In genomic region chr19:13906910-13907309, GRCh38 we compare ENCODE assay signal across 10 cellular contexts. TPM values are rescaled to one million over a fixed set of nuclear protein-coding genes. Genes with fewer than 3 reads are reported as not detected.
DNase-seq lines count a peak whose midpoint lies in the region; ATAC-seq and TF ChIP-seq lines count a peak whose summit lies in the region.
"Had no signal": no experiment of that assay in that cellular context is flagged by ENCODE, and none has a peak within 500 bp of the region (broad histone marks: within the 10 kb centered on the region; RNA-seq: fewer than 3 reads in every experiment).

No MANE protein-coding gene starts in this region.

- H3K27me3 Mint-ChIP-seq in naive thymus-derived CD8-positive, alpha-beta T cell, result no peaks in the 10 kb centered on the region

- no peak overlapping the region for H3K27ac ChIP-seq in coronary artery

- H3K4me3 Mint-ChIP-seq in naive thymus-derived CD8-positive, alpha-beta T cell, result peak overlapping the region; percentile 75 to 89 (median 82)

- H3K27ac Mint-ChIP-seq in naive thymus-derived CD8-positive, alpha-beta T cell, result peak overlapping the region in 9 of 10 donors; percentile 36 to 86 (median 74)

- ATAC-seq in naive thymus-derived CD8-positive, alpha-beta T cell, result no peak
- ATAC-seq in GM21447 (IDR thresholded peaks at IDR 0.05; ENCODE audit: unreplicated experiment) (no peak), HG03135 (IDR thresholded peaks at IDR 0.05; ENCODE audit: unreplicated experiment) (no peak), HG02759 (IDR thresholded peaks at IDR 0.05; ENCODE audit: unreplicated experiment) (no peak)

- peaks cover 0 to 22% (median 6%) of the 10 kb centered on the region in 3 donors for H3K36me3 Mint-ChIP-seq in naive thymus-derived CD8-positive, alpha-beta T cell

- H3K4me3 ChIP-seq in AG09309 (ENCODE audit: control insufficient read depth, low read depth, low read length) (peak overlapping the region; percentile 76), coronary artery (peak overlapping the region; percentile 85)
- H3K4me3 ChIP-seq in Jurkat, Clone E6-1 (ENCODE audit: low read length), result peak overlapping the region; percentile 75

- DNase-seq in AG09309 (ENCODE audit: low read depth) (no peak), coronary artery (ENCODE audit: low spot score) (no peak), iPS-NIHi11 (ENCODE audit: low spot score) (no peak)
- DNase-seq in Jurkat, Clone E6-1 (ENCODE audit: low read depth, low spot score), result no peak
- DNase-seq in naive thymus-derived CD8-positive, alpha-beta T cell, result no peak
- DNase-seq: aorta, NCI-H1417 treated with DMSO at 0.1 percent for 48 hours had no signal

- TF ChIP-seq CTCF in AG09309 (IDR thresholded peaks at IDR 0.05; ENCODE audit: control insufficient read depth, insufficient read depth, low read depth, low read length, missing control alignments), result no peak
- no peak for TF ChIP-seq CTCF in coronary artery (IDR thresholded peaks at IDR 0.05)

- POLR2A ChIA-PET in naive thymus-derived CD8-positive, alpha-beta T cell (lab: Charles Lee), result interaction anchor here (0.6 to 1.8 kb wide), 5 partner anchors 14 to 124 kb away, joined by 3 to 7 read pairs (median 4); partner anchors contain the start of genes IL27RA and RFX1

- H3K9me3 Mint-ChIP-seq in naive thymus-derived CD8-positive, alpha-beta T cell, result no peaks in the 10 kb centered on the region

- peaks cover 8 to 26% (median 20%) of the 10 kb centered on the region in 4 donors for H3K4me1 Mint-ChIP-seq in naive thymus-derived CD8-positive, alpha-beta T cell

RNA-seq across cellular contexts. Expression of gene CC2D1A, which starts 0.9 kb away (rescaled TPM):
- polyA plus RNA-seq in Jurkat, Clone E6-1 (2012; ENCODE audit: insufficient read depth, insufficient read length), result 42.3 TPM
- total RNA-seq in naive thymus-derived CD8-positive, alpha-beta T cell, result 10 to 100 TPM; 29.7 to 30.7 TPM
- polyA plus RNA-seq in naive thymus-derived CD8-positive, alpha-beta T cell, result 10 to 100 TPM in 1 of 3 donors, 1 to 10 TPM in 2; 4.3 to 10.5 (median 5.5) TPM

RNA-seq across cellular contexts. Expression of gene BRME1, which starts 1.0 kb away (rescaled TPM):
- polyA plus RNA-seq in Jurkat, Clone E6-1 (2012; ENCODE audit: insufficient read depth, insufficient read length), result 12.5 TPM
- total RNA-seq in naive thymus-derived CD8-positive, alpha-beta T cell, result 1 to 10 TPM; 3.0 to 3.7 TPM
- under 1 TPM; 0.49 to 0.94 (median 0.76) TPM for polyA plus RNA-seq in naive thymus-derived CD8-positive, alpha-beta T cell

RNA-seq across cellular contexts. Expression of gene NANOS3, which starts 30.0 kb away (rescaled TPM):
- polyA plus RNA-seq in Jurkat, Clone E6-1 (2012; ENCODE audit: insufficient read depth, insufficient read length), result 1.5 TPM
- not detected for total RNA-seq in naive thymus-derived CD8-positive, alpha-beta T cell
- polyA plus RNA-seq in naive thymus-derived CD8-positive, alpha-beta T cell, result not detected

RNA-seq across cellular contexts. Expression of gene PODNL1, which starts 31.3 kb away (rescaled TPM):
- not detected for polyA plus RNA-seq in Jurkat, Clone E6-1 (2012; ENCODE audit: insufficient read depth, insufficient read length)
- total RNA-seq in naive thymus-derived CD8-positive, alpha-beta T cell, result not detected
- not detected for polyA plus RNA-seq in naive thymus-derived CD8-positive, alpha-beta T cell

RNA-seq across cellular contexts. Expression of gene DCAF15, which starts 45.4 kb away (rescaled TPM):
- polyA plus RNA-seq in Jurkat, Clone E6-1 (2012; ENCODE audit: insufficient read depth, insufficient read length), result 79.0 TPM
- 10 to 100 TPM; 93.5 to 93.6 TPM for total RNA-seq in naive thymus-derived CD8-positive, alpha-beta T cell
- 1 to 10 TPM; 2.9 to 6.0 (median 3.4) TPM for polyA plus RNA-seq in naive thymus-derived CD8-positive, alpha-beta T cell
